Comparison of ENCODE assay signal across 1 cellular context in genomic region chr2:10482979-10483378, GRCh38.
TF ChIP-seq lines count a peak whose summit lies in the region.

No MANE protein-coding gene starts in this region.

TF ChIP-seq in H1, 55 proteins besides CTCF, POLR2A, EP300 and RAD21 (continued from another document):
- TF ChIP-seq CBX5 (IDR thresholded peaks at IDR 0.05; ENCODE audit: low read depth, low read length): no peak
- no peak for TF ChIP-seq BCL11A (IDR thresholded peaks at IDR 0.05; ENCODE audit: low read depth in 2 of 2, low read length in 2 of 2)
- no peak for TF ChIP-seq RBBP5 (IDR thresholded peaks at IDR 0.05; ENCODE audit: borderline replicate concordance, low read depth, low read length)
- TF ChIP-seq SIX5 (IDR thresholded peaks at IDR 0.05; ENCODE audit: low read depth, low read length): no peak
- TF ChIP-seq, protein P1, sequence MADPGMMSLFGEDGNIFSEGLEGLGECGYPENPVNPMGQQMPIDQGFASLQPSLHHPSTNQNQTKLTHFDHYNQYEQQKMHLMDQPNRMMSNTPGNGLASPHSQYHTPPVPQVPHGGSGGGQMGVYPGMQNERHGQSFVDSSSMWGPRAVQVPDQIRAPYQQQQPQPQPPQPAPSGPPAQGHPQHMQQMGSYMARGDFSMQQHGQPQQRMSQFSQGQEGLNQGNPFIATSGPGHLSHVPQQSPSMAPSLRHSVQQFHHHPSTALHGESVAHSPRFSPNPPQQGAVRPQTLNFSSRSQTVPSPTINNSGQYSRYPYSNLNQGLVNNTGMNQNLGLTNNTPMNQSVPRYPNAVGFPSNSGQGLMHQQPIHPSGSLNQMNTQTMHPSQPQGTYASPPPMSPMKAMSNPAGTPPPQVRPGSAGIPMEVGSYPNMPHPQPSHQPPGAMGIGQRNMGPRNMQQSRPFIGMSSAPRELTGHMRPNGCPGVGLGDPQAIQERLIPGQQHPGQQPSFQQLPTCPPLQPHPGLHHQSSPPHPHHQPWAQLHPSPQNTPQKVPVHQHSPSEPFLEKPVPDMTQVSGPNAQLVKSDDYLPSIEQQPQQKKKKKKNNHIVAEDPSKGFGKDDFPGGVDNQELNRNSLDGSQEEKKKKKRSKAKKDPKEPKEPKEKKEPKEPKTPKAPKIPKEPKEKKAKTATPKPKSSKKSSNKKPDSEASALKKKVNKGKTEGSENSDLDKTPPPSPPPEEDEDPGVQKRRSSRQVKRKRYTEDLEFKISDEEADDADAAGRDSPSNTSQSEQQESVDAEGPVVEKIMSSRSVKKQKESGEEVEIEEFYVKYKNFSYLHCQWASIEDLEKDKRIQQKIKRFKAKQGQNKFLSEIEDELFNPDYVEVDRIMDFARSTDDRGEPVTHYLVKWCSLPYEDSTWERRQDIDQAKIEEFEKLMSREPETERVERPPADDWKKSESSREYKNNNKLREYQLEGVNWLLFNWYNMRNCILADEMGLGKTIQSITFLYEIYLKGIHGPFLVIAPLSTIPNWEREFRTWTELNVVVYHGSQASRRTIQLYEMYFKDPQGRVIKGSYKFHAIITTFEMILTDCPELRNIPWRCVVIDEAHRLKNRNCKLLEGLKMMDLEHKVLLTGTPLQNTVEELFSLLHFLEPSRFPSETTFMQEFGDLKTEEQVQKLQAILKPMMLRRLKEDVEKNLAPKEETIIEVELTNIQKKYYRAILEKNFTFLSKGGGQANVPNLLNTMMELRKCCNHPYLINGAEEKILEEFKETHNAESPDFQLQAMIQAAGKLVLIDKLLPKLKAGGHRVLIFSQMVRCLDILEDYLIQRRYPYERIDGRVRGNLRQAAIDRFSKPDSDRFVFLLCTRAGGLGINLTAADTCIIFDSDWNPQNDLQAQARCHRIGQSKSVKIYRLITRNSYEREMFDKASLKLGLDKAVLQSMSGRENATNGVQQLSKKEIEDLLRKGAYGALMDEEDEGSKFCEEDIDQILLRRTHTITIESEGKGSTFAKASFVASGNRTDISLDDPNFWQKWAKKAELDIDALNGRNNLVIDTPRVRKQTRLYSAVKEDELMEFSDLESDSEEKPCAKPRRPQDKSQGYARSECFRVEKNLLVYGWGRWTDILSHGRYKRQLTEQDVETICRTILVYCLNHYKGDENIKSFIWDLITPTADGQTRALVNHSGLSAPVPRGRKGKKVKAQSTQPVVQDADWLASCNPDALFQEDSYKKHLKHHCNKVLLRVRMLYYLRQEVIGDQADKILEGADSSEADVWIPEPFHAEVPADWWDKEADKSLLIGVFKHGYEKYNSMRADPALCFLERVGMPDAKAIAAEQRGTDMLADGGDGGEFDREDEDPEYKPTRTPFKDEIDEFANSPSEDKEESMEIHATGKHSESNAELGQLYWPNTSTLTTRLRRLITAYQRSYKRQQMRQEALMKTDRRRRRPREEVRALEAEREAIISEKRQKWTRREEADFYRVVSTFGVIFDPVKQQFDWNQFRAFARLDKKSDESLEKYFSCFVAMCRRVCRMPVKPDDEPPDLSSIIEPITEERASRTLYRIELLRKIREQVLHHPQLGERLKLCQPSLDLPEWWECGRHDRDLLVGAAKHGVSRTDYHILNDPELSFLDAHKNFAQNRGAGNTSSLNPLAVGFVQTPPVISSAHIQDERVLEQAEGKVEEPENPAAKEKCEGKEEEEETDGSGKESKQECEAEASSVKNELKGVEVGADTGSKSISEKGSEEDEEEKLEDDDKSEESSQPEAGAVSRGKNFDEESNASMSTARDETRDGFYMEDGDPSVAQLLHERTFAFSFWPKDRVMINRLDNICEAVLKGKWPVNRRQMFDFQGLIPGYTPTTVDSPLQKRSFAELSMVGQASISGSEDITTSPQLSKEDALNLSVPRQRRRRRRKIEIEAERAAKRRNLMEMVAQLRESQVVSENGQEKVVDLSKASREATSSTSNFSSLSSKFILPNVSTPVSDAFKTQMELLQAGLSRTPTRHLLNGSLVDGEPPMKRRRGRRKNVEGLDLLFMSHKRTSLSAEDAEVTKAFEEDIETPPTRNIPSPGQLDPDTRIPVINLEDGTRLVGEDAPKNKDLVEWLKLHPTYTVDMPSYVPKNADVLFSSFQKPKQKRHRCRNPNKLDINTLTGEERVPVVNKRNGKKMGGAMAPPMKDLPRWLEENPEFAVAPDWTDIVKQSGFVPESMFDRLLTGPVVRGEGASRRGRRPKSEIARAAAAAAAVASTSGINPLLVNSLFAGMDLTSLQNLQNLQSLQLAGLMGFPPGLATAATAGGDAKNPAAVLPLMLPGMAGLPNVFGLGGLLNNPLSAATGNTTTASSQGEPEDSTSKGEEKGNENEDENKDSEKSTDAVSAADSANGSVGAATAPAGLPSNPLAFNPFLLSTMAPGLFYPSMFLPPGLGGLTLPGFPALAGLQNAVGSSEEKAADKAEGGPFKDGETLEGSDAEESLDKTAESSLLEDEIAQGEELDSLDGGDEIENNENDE (IDR thresholded peaks at IDR 0.05; ENCODE audit: insufficient replicate concordance, low read length): no peak
- TF ChIP-seq MAFK (IDR thresholded peaks at IDR 0.05; ENCODE audit: low read depth, low read length): no peak
- no peak for TF ChIP-seq HDAC6 (IDR thresholded peaks at IDR 0.05; ENCODE audit: low read depth, low read length)
